Comparison of ENCODE assay signal across 31 cellular contexts in genomic region chr10:97079454-97079853, GRCh38.
"Had no signal": no experiment of that assay in that cellular context is flagged by ENCODE, and none has a peak within 500 bp of the region (broad histone marks: within the 10 kb centered on the region; RNA-seq: fewer than 3 reads in every experiment).

No MANE protein-coding gene starts in this region.

- H3K36me3 Mint-ChIP-seq: activated CD4-positive, alpha-beta memory T cell treated with anti-CD3 and anti-CD28 coated beads for 36 hours; activated CD8-positive, alpha-beta memory T cell treated with anti-CD3 and anti-CD28 coated beads, Interleukin-2, amount 10 ng/mL, durations not matched to agents 7 days and 5 days; activated naive CD4-positive, alpha-beta T cell treated with anti-CD3 and anti-CD28 coated beads, Interleukin-2, amount 50 U/mL, for 24 hours; activated naive CD8-positive, alpha-beta T cell treated with anti-CD3 and anti-CD28 coated beads for 36 hours had no signal

- H3K9me3 Mint-ChIP-seq: activated B cell treated with CpG ODN at 0.5 μM for 24 hours; activated CD4-positive, alpha-beta memory T cell treated with anti-CD3 and anti-CD28 coated beads for 36 hours; activated naive CD4-positive, alpha-beta T cell treated with anti-CD3 and anti-CD28 coated beads, Interleukin-2, amount 50 U/mL, for 24 hours; activated naive CD8-positive, alpha-beta T cell treated with anti-CD3 and anti-CD28 coated beads for 36 hours; activated naive CD8-positive, alpha-beta T cell treated with anti-CD3 and anti-CD28 coated beads, Interleukin-2, amount 50 U/mL, for 24 hours; activated T-helper 1 cell treated with anti-CD3 and anti-CD28 coated beads, Interleukin-12 subunit alpha, Interleukin-12 subunit beta, Interleukin-2, Interleukin-4 antibody, amounts not matched to agents 30 ng/mL and 10 ng/mL and 1 ng/mL, durations not matched to agents 14 hours and 24 hours and 36 hours; effector memory CD8-positive, alpha-beta T cell had no signal

- H3K27ac Mint-ChIP-seq: activated B cell treated with CpG ODN at 0.5 μM for 24 hours; activated CD4-positive, alpha-beta memory T cell treated with anti-CD3 and anti-CD28 coated beads for 36 hours; activated CD8-positive, alpha-beta memory T cell treated with anti-CD3 and anti-CD28 coated beads, Interleukin-2, amount 10 ng/mL, durations not matched to agents 7 days and 5 days; activated CD8-positive, alpha-beta T cell treated with anti-CD3 and anti-CD28 coated beads, Interleukin-2, amount 10 ng/mL, durations not matched to agents 7 days and 5 days; activated naive CD4-positive, alpha-beta T cell treated with anti-CD3 and anti-CD28 coated beads, Interleukin-2, amount 50 U/mL, for 24 hours; activated naive CD8-positive, alpha-beta T cell treated with anti-CD3 and anti-CD28 coated beads for 36 hours; activated naive CD8-positive, alpha-beta T cell treated with anti-CD3 and anti-CD28 coated beads, Interleukin-2, amount 50 U/mL, for 24 hours; activated T-helper 1 cell treated with anti-CD3 and anti-CD28 coated beads, Interleukin-12 subunit alpha, Interleukin-12 subunit beta, Interleukin-2, Interleukin-4 antibody, amounts not matched to agents 30 ng/mL and 10 ng/mL and 1 ng/mL, durations not matched to agents 14 hours and 24 hours and 36 hours; effector memory CD8-positive, alpha-beta T cell had no signal

- H3K9me3 ChIP-seq: adrenal gland, body of pancreas, esophagus muscularis mucosa, gastrocnemius medialis, heart left ventricle had no signal

- ATAC-seq: activated CD4-positive, CD25-positive, alpha-beta regulatory T cell treated with anti-CD3 and anti-CD28 coated beads, Interleukin-2, amount 50 U/mL, for 24 hours; activated CD8-positive, alpha-beta memory T cell treated with anti-CD3 and anti-CD28 coated beads, Interleukin-2, amount 10 ng/mL, durations not matched to agents 7 days and 5 days; activated CD8-positive, alpha-beta T cell treated with anti-CD3 and anti-CD28 coated beads, Interleukin-2, amount 10 ng/mL, durations not matched to agents 7 days and 5 days; activated naive CD8-positive, alpha-beta T cell treated with anti-CD3 and anti-CD28 coated beads, Interleukin-2, amount 50 U/mL, for 24 hours; body of pancreas; effector memory CD8-positive, alpha-beta T cell; foreskin keratinocyte; gastrocnemius medialis; heart left ventricle had no signal

- H3K27ac ChIP-seq: adrenal gland, body of pancreas, esophagus muscularis mucosa, foreskin keratinocyte, gastrocnemius medialis, heart left ventricle, VCaP had no signal

- H3K27me3 ChIP-seq: adrenal gland, body of pancreas, gastrocnemius medialis had no signal

- H3K4me3 Mint-ChIP-seq: activated B cell treated with CpG ODN at 0.5 μM for 24 hours; activated CD4-positive, alpha-beta memory T cell treated with anti-CD3 and anti-CD28 coated beads for 36 hours; activated CD8-positive, alpha-beta memory T cell treated with anti-CD3 and anti-CD28 coated beads, Interleukin-2, amount 10 ng/mL, durations not matched to agents 7 days and 5 days; activated CD8-positive, alpha-beta T cell treated with anti-CD3 and anti-CD28 coated beads, Interleukin-2, amount 10 ng/mL, durations not matched to agents 7 days and 5 days; activated naive CD4-positive, alpha-beta T cell treated with anti-CD3 and anti-CD28 coated beads, Interleukin-2, amount 50 U/mL, for 24 hours; activated naive CD8-positive, alpha-beta T cell treated with anti-CD3 and anti-CD28 coated beads for 36 hours; activated naive CD8-positive, alpha-beta T cell treated with anti-CD3 and anti-CD28 coated beads, Interleukin-2, amount 50 U/mL, for 24 hours; activated T-helper 1 cell treated with anti-CD3 and anti-CD28 coated beads, Interleukin-12 subunit alpha, Interleukin-12 subunit beta, Interleukin-2, Interleukin-4 antibody, amounts not matched to agents 30 ng/mL and 10 ng/mL and 1 ng/mL, durations not matched to agents 14 hours and 24 hours and 36 hours; effector memory CD8-positive, alpha-beta T cell had no signal

- DNase-seq: activated B cell treated with CpG ODN at 0.5 μM for 24 hours; activated CD4-positive, alpha-beta memory T cell treated with anti-CD3 and anti-CD28 coated beads for 36 hours; activated CD4-positive, alpha-beta T cell treated with anti-CD3 and anti-CD28 coated beads for 48 hours; activated CD8-positive, alpha-beta memory T cell treated with anti-CD3 and anti-CD28 coated beads, Interleukin-2, amount 10 ng/mL, durations not matched to agents 7 days and 5 days; activated CD8-positive, alpha-beta memory T cell treated with anti-CD3 and anti-CD28 coated beads, Interleukin-2, amount 50 U/mL, for 4 hours; activated CD8-positive, alpha-beta T cell treated with anti-CD3 and anti-CD28 coated beads, Interleukin-2, amount 10 ng/mL, durations not matched to agents 7 days and 5 days; activated gamma-delta T cell; activated naive CD4-positive, alpha-beta T cell; activated naive CD8-positive, alpha-beta T cell treated with anti-CD3 and anti-CD28 coated beads for 36 hours; activated naive CD8-positive, alpha-beta T cell treated with anti-CD3 and anti-CD28 coated beads, Interleukin-2, amount 50 U/mL, for 24 hours; activated T-cell treated with anti-CD3 and anti-CD28 coated beads, Interleukin-2, amount 50 U/mL, for 1 hour; activated T-cell treated with anti-CD3 and anti-CD28 coated beads, Interleukin-2, amount 50 U/mL, for 48 hours; adrenal gland; aorta; body of pancreas; caudate nucleus; cortex of kidney; dermis blood vessel endothelial cell; effector CD4-positive, alpha-beta T cell; effector memory CD8-positive, alpha-beta T cell; erythroblast; foreskin keratinocyte; gastrocnemius medialis; glutamatergic neuron; heart left ventricle; T-helper 2 cell had no signal

- H3K4me1 Mint-ChIP-seq: activated B cell treated with CpG ODN at 0.5 μM for 24 hours; activated CD8-positive, alpha-beta memory T cell treated with anti-CD3 and anti-CD28 coated beads, Interleukin-2, amount 10 ng/mL, durations not matched to agents 7 days and 5 days; activated naive CD4-positive, alpha-beta T cell treated with anti-CD3 and anti-CD28 coated beads, Interleukin-2, amount 50 U/mL, for 24 hours; activated naive CD8-positive, alpha-beta T cell treated with anti-CD3 and anti-CD28 coated beads for 36 hours; activated naive CD8-positive, alpha-beta T cell treated with anti-CD3 and anti-CD28 coated beads, Interleukin-2, amount 50 U/mL, for 24 hours had no signal

- H3K4me3 ChIP-seq: adrenal gland, body of pancreas, esophagus muscularis mucosa, gastrocnemius medialis, heart left ventricle had no signal

- H3K4me1 ChIP-seq: adrenal gland, body of pancreas, foreskin keratinocyte, gastrocnemius medialis, heart left ventricle had no signal

- H3K36me3 ChIP-seq: adrenal gland, esophagus muscularis mucosa, gastrocnemius medialis, heart left ventricle had no signal
